ENCODE assay signal across 17 cellular contexts in genomic region chr1:8312235-8313218, GRCh38. TPM values are rescaled to one million over a fixed set of nuclear protein-coding genes. Genes with fewer than 3 reads are reported as not detected.
DNase-seq lines count a peak whose midpoint lies in the region; ATAC-seq and TF ChIP-seq lines count a peak whose summit lies in the region.
"Had no signal": no experiment of that assay in that cellular context is flagged by ENCODE, and none has a peak within 500 bp of the region (broad histone marks: within the 10 kb centered on the region; RNA-seq: fewer than 3 reads in every experiment).

No MANE protein-coding gene starts in this region.

- no peak overlapping the region for H3K4me3 Mint-ChIP-seq in nephron progenitor cell
- H3K4me3 Mint-ChIP-seq: activated B cell treated with CpG ODN at 0.5 μM for 24 hours, B cell had no signal

- TF ChIP-seq CTCF in nephron progenitor cell (IDR thresholded peaks at IDR 0.05), result no peak

- H4K91ac ChIP-seq in trophoblast cell (ENCODE audit: low read depth, low read length), result peak overlapping the region; percentile 68

- peaks cover 39% of the 10 kb centered on the region for H3K27me3 Mint-ChIP-seq in nephron progenitor cell (ENCODE audit: low read depth, poor library complexity)

- no peak overlapping the region for H3K27ac Mint-ChIP-seq in nephron progenitor cell
- H3K27ac Mint-ChIP-seq: activated B cell treated with CpG ODN at 0.5 μM for 24 hours, B cell had no signal

- H3K27me3 ChIP-seq in trophoblast cell (ENCODE audit: insufficient read depth, low read length), result no peaks in the 10 kb centered on the region

- peak overlapping the region; percentile 35 for H2AFZ ChIP-seq in trophoblast cell (ENCODE audit: insufficient read depth, low read length, poor library complexity)

- DNase-seq in G401 (ENCODE audit: low spot score) (peak; percentile 88), NCI-H510A treated with DMSO at 0.1 percent for 48 hours (lab: John Stamatoyannopoulos, UW) (peak; percentile 99), left cardiac atrium (no peak), trophoblast cell (no peak), GF-D8 (lab: John Stamatoyannopoulos, UW) (no peak), nephron progenitor cell (no peak)
- DNase-seq in activated CD8-positive, alpha-beta memory T cell treated with anti-CD3 and anti-CD28 coated beads, Interleukin-2, amount 50 U/mL, for 4 hours, result no peak
- DNase-seq: activated B cell treated with CpG ODN at 0.5 μM for 24 hours; activated gamma-delta T cell treated with Interleukin-2 at 50 U/mL for 16 hours; cortex of kidney; MM.1S; NK-92 treated with Interleukin-12 subunit alpha and Interleukin-12 subunit beta, amount 100 ng/mL, for 24 hours; stimulated activated CD4-positive, alpha-beta T cell treated with anti-CD3 and anti-CD28 coated beads, Interleukin-4, amount 100 ng/mL, for 4 hours had no signal

- peaks cover 15 to 16% of the 10 kb centered on the region in 2 experiments for H3K4me1 ChIP-seq in trophoblast cell (ENCODE audit: control insufficient read depth in 1 of 2, insufficient read depth in 2 of 2, low read length in 2 of 2)

- H2BK5ac ChIP-seq in trophoblast cell (ENCODE audit: low read depth, low read length, poor library complexity), result no peak overlapping the region

- peak overlapping the region; percentile 84 for H2AK5ac ChIP-seq in trophoblast cell (ENCODE audit: low read length)

- H3K36me3 ChIP-seq in trophoblast cell (ENCODE audit: control insufficient read depth in 1 of 2, insufficient read depth in 2 of 2, low read length in 2 of 2), result no peaks in the 10 kb centered on the region
- H3K36me3 ChIP-seq: thoracic aorta had no signal

- in situ Hi-C loops in G401 (cut with HindIII; ENCODE audit: low sequenced_read_pairs), result no loop called here

- peaks cover 9% of the 10 kb centered on the region for H3K9me3 Mint-ChIP-seq in nephron progenitor cell

- no peak overlapping the region for H3K4me3 ChIP-seq in trophoblast cell (ENCODE audit: low read depth, low read length)
- H3K4me3 ChIP-seq: thoracic aorta had no signal

- H3K79me2 ChIP-seq in trophoblast cell (ENCODE audit: control insufficient read depth, insufficient read depth, low read length, poor library complexity), result peaks cover 6% of the 10 kb centered on the region

- H3K4me2 ChIP-seq in trophoblast cell (ENCODE audit: low read length), result no peak overlapping the region

- no peak overlapping the region for H4K8ac ChIP-seq in trophoblast cell (ENCODE audit: low read depth, low read length)

- no peaks in the 10 kb centered on the region for H3K9me3 ChIP-seq in trophoblast cell (ENCODE audit: insufficient read depth, low read depth, low read length)
- H3K9me3 ChIP-seq: thoracic aorta had no signal

- H3K36me3 Mint-ChIP-seq in nephron progenitor cell (ENCODE audit: low read depth), result no peaks in the 10 kb centered on the region

- intact Hi-C loops in left cardiac atrium (cut with DNase I), result loop anchor here (2.0 to 5.0 kb wide), 2 partner anchors 278 to 295 kb away; no protein-coding TSS in a partner anchor

- ATAC-seq in left cardiac atrium (peak; percentile 47 to 75), HG03025 (IDR thresholded peaks at IDR 0.05; ENCODE audit: low FRiP score, unreplicated experiment) (no peak)

- no peak overlapping the region for H3K27ac ChIP-seq in trophoblast cell (ENCODE audit: low read depth, low read length)
- H3K27ac ChIP-seq: epithelial cell of prostate, thoracic aorta had no signal

- peaks cover 43% of the 10 kb centered on the region for H3K4me1 Mint-ChIP-seq in nephron progenitor cell

- H4K12ac ChIP-seq in trophoblast cell (ENCODE audit: low read depth, low read length), result no peak overlapping the region

- H2BK12ac ChIP-seq in trophoblast cell (ENCODE audit: low read length), result peak overlapping the region; percentile 90

- no peak overlapping the region for H3K23ac ChIP-seq in trophoblast cell (ENCODE audit: low read length)

- H3K14ac ChIP-seq in trophoblast cell (ENCODE audit: low read length), result peak overlapping the region; percentile 65

- H3K79me1 ChIP-seq in trophoblast cell (ENCODE audit: low read length), result peaks cover 25% of the 10 kb centered on the region

- no peak overlapping the region for H3K4ac ChIP-seq in trophoblast cell (ENCODE audit: low read depth, low read length)

- no CpG with 5 or more reads among the region's 17 CpGs for WGBS in trophoblast cell (ENCODE audit: extremely low coverage, insufficient coverage, insufficient read length)

- peak overlapping the region; percentile 78 for H2BK120ac ChIP-seq in trophoblast cell (ENCODE audit: insufficient read depth, low read length, poor library complexity)

- H3K18ac ChIP-seq in trophoblast cell (ENCODE audit: low read length), result no peak overlapping the region

- no peak overlapping the region for H3K9ac ChIP-seq in trophoblast cell (ENCODE audit: low read length)

RNA-seq across cellular contexts. Expression of gene SLC45A1, which starts 5.4 kb away (rescaled TPM):
- 3.6 and 9.5 TPM in 2 replicates for total RNA-seq in G401 (2014; rRNA removed; shearing (Covaris generic))
- total RNA-seq in left cardiac atrium, result 1 to 10 TPM; 1.8 to 2.2 TPM
- polyA plus RNA-seq in trophoblast cell (2013), result 0.49 and 0.65 TPM in 2 replicates

Comparison
In these comparisons a context has a peak if more than half of its experiments do, and no peak if none do; other contexts are left out.
1. DNase-seq: peak in G401 (single experiment) and NCI-H510A treated with DMSO at 0.1 percent for 48 hours (single experiment); none in left cardiac atrium (single experiment), trophoblast cell (0 of 2), activated CD8-positive, alpha-beta memory T cell treated with anti-CD3 and anti-CD28 coated beads, Interleukin-2, amount 50 U/mL, for 4 hours (single experiment), GF-D8 (single experiment) and nephron progenitor cell (single experiment).